In genomic region chr1:242405947-242406346, GRCh38 we compare ENCODE assay signal across 27 cellular contexts.
"Had no signal": no experiment of that assay in that cellular context is flagged by ENCODE, and none has a peak within 500 bp of the region (broad histone marks: within the 10 kb centered on the region; RNA-seq: fewer than 3 reads in every experiment).

No MANE protein-coding gene starts in this region.

- H3K36me3 ChIP-seq: MG63, Peyer's patch had no signal

- H3K4me3 ChIP-seq: MG63, Peyer's patch had no signal

- H3K9me3 ChIP-seq: MG63 had no signal

- H3K9me3 Mint-ChIP-seq: activated naive CD4-positive, alpha-beta T cell treated with anti-CD3 and anti-CD28 coated beads, Interleukin-2, amount 50 U/mL, for 24 hours; activated T-helper 1 cell treated with anti-CD3 and anti-CD28 coated beads, Interleukin-12 subunit alpha, Interleukin-12 subunit beta, Interleukin-2, Interleukin-4 antibody, amounts not matched to agents 30 ng/mL and 10 ng/mL and 1 ng/mL, durations not matched to agents 14 hours and 24 hours and 36 hours had no signal

- H3K4me3 Mint-ChIP-seq: activated CD8-positive, alpha-beta memory T cell treated with anti-CD3 and anti-CD28 coated beads, Interleukin-2, amount 10 ng/mL, durations not matched to agents 7 days and 5 days; activated naive CD4-positive, alpha-beta T cell treated with anti-CD3 and anti-CD28 coated beads, Interleukin-2, amount 50 U/mL, for 24 hours; activated T-cell treated with anti-CD3 and anti-CD28 coated beads, Interleukin-2, amount 50 U/mL, for 24 hours; activated T-helper 1 cell treated with anti-CD3 and anti-CD28 coated beads, Interleukin-12 subunit alpha, Interleukin-12 subunit beta, Interleukin-2, Interleukin-4 antibody, amounts not matched to agents 30 ng/mL and 10 ng/mL and 1 ng/mL, durations not matched to agents 14 hours and 24 hours and 36 hours; T-helper 17 cell; WTC11 had no signal

- H3K4me1 Mint-ChIP-seq: activated CD8-positive, alpha-beta memory T cell treated with anti-CD3 and anti-CD28 coated beads, Interleukin-2, amount 10 ng/mL, durations not matched to agents 7 days and 5 days; activated naive CD4-positive, alpha-beta T cell treated with anti-CD3 and anti-CD28 coated beads, Interleukin-2, amount 50 U/mL, for 24 hours; T-helper 17 cell had no signal

- H3K4me1 ChIP-seq: Peyer's patch had no signal

- H3K27me3 Mint-ChIP-seq: activated CD8-positive, alpha-beta memory T cell treated with anti-CD3 and anti-CD28 coated beads, Interleukin-2, amount 10 ng/mL, durations not matched to agents 7 days and 5 days; T-helper 17 cell had no signal

- DNase-seq: activated CD4-positive, alpha-beta T cell treated with anti-CD3 and anti-CD28 coated beads for 48 hours; activated CD4-positive, alpha-beta T cell treated with anti-CD3 and anti-CD28 coated beads, Interleukin-2, amount 50 U/mL, for 4 hours; activated CD4-positive, CD25-positive, alpha-beta regulatory T cell treated with anti-CD3 and anti-CD28 coated beads, Interleukin-2, amount 50 U/mL, for 72 hours; activated CD8-positive, alpha-beta memory T cell treated with anti-CD3 and anti-CD28 coated beads, Interleukin-2, amount 10 ng/mL, durations not matched to agents 7 days and 5 days; activated effector memory CD4-positive, alpha-beta T cell treated with Interleukin-2 at 50 U/mL for 16 hours; activated naive CD4-positive, alpha-beta T cell; activated T-cell treated with anti-CD3 and anti-CD28 coated beads, Interleukin-2, amount 50 U/mL, for 24 hours; aorta; central memory CD4-positive, alpha-beta T cell; KG1; MG63; MV-4-11; NCI-H1092 treated with DMSO at 0.1 percent for 48 hours; NCI-H1417 treated with DMSO at 0.1 percent for 48 hours; NCI-H187 treated with DMSO at 0.1 percent for 48 hours; NCI-H2081 treated with DMSO at 0.1 percent for 48 hours; NCI-H226; NCI-H526; NCI-H82; Peyer's patch; SHP77; T-helper 17 cell; T-helper 9 cell had no signal

- H3K27me3 ChIP-seq: MG63, Peyer's patch had no signal

- ATAC-seq: activated CD8-positive, alpha-beta memory T cell treated with anti-CD3 and anti-CD28 coated beads, Interleukin-2, amount 10 ng/mL, durations not matched to agents 7 days and 5 days; T-helper 17 cell; WTC11 had no signal

- H3K36me3 Mint-ChIP-seq: activated CD8-positive, alpha-beta memory T cell treated with anti-CD3 and anti-CD28 coated beads, Interleukin-2, amount 10 ng/mL, durations not matched to agents 7 days and 5 days; activated naive CD4-positive, alpha-beta T cell treated with anti-CD3 and anti-CD28 coated beads, Interleukin-2, amount 50 U/mL, for 24 hours had no signal

- H3K27ac Mint-ChIP-seq: activated CD8-positive, alpha-beta memory T cell treated with anti-CD3 and anti-CD28 coated beads, Interleukin-2, amount 10 ng/mL, durations not matched to agents 7 days and 5 days; activated naive CD4-positive, alpha-beta T cell treated with anti-CD3 and anti-CD28 coated beads, Interleukin-2, amount 50 U/mL, for 24 hours; activated T-cell treated with anti-CD3 and anti-CD28 coated beads, Interleukin-2, amount 50 U/mL, for 24 hours; activated T-helper 1 cell treated with anti-CD3 and anti-CD28 coated beads, Interleukin-12 subunit alpha, Interleukin-12 subunit beta, Interleukin-2, Interleukin-4 antibody, amounts not matched to agents 30 ng/mL and 10 ng/mL and 1 ng/mL, durations not matched to agents 14 hours and 24 hours and 36 hours; T-helper 17 cell; WTC11 had no signal

- FAIRE-seq: bronchial epithelial cell had no signal

- H3K27ac ChIP-seq: Peyer's patch had no signal
